19 cellular contexts compared by ENCODE assay signal in the genomic region with DNA sequence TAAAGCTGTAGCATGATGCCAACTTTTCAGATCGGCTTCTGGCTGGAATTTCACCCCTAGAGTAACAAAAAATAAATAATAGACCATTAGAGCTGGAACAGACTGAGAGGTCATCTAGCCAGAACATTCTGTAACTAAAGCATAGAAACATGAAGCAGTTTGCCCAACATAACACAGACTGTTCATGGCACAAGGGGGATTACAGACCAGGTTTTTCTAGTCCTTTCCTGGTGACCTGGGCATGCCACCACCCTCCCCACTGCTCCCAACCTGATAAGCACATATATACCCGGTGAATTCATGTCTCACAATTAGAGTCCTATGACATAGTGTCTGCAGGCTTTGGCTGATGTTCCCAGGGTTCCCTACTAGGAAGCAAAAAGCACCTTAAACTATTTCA.
A peak's percentile ranks its signal among the peaks of the same experiment; 100 is the strongest.
DNase-seq lines count a peak whose midpoint lies in the region; ATAC-seq and TF ChIP-seq lines count a peak whose summit lies in the region.
"Had no signal": no experiment of that assay in that cellular context is flagged by ENCODE, and none has a peak within 500 bp of the region (broad histone marks: within the 10 kb centered on the region; RNA-seq: fewer than 3 reads in every experiment).

No MANE protein-coding gene starts in this region.

- H3K9me3 ChIP-seq in right atrium auricular region (no peaks in the 10 kb centered on the region), prostate gland (no peaks in the 10 kb centered on the region), aorta (ENCODE audit: control insufficient read depth, low read length) (no peaks in the 10 kb centered on the region)

- H3K27me3 ChIP-seq in right atrium auricular region (no peaks in the 10 kb centered on the region), prostate gland (replicated peaks; ENCODE audit: insufficient read depth) (no peaks in the 10 kb centered on the region), aorta (ENCODE audit: control insufficient read depth in 1 of 2, insufficient read depth in 2 of 2, low read length in 1 of 2) (no peaks in the 10 kb centered on the region)

- H3K4me1 ChIP-seq in right atrium auricular region (peaks cover 0 to 34% of the 10 kb centered on the region in 2 donors), prostate gland (replicated peaks) (peaks cover 8% of the 10 kb centered on the region), aorta (ENCODE audit: control insufficient read depth in 1 of 2, insufficient read depth in 2 of 2, low read length in 2 of 2) (peaks cover 5 to 9% of the 10 kb centered on the region in 2 donors)

- H3K27ac ChIP-seq in right atrium auricular region (peak overlapping the region; percentile 80 to 81), prostate gland (peak overlapping the region; percentile 79 to 86), aorta (ENCODE audit: low read depth in 1 of 2, low read length in 2 of 2) (peak overlapping the region; percentile 99)

- DNase-seq in T-helper 2 cell treated with Interferon-gamma antibody and Interleukin-4, amounts not matched to agents 5 μg/mL and 100 μg/mL, for 36 hours (ENCODE audit: low spot score), result no peak
- DNase-seq in T-helper 2 cell, result no peak
- peak; percentile 83 for DNase-seq in right atrium auricular region (ENCODE audit: low spot score)
- DNase-seq in prostate gland (ENCODE audit: low spot score), result no peak
- DNase-seq in aorta, result peak; percentile 73 to 81
- DNase-seq in NCI-H2107 (lab: John Stamatoyannopoulos, UW), result no peak
- DNase-seq in SKM-1 treated with dmso at 0.1 percent for 144 hours (lab: John Stamatoyannopoulos, UW; ENCODE audit: unreplicated experiment), result no peak
- DNase-seq: 8988T; activated CD4-positive, alpha-beta T cell treated with anti-CD3 and anti-CD28 coated beads, Interleukin-2, amount 10 ng/mL, durations not matched to agents 7 days and 5 days; activated T-cell treated with anti-CD3 and anti-CD28 coated beads, Interleukin-2, amount 50 U/mL, for 72 hours; GF-D8; HCEC 1CT; hypothalamus; NCI-H226; stimulated activated naive CD8-positive, alpha-beta T cell treated with anti-CD3 and anti-CD28 coated beads, Interleukin-15, amount 100 ng/mL, for 72 hours had no signal

- peak; percentile 87 for ATAC-seq in aorta (ENCODE audit: low FRiP score)
- ATAC-seq in HG02763 (IDR thresholded peaks at IDR 0.05; ENCODE audit: unreplicated experiment), result no peak
- ATAC-seq: activated T-cell treated with anti-CD3 and anti-CD28 coated beads, Interleukin-2, amount 50 U/mL, for 72 hours; Panc1; stimulated activated naive CD8-positive, alpha-beta T cell treated with anti-CD3 and anti-CD28 coated beads, Interleukin-15, amount 100 ng/mL, for 72 hours had no signal

- H3K36me3 Mint-ChIP-seq in T-helper 2 cell treated with Interferon-gamma antibody and Interleukin-4, amounts not matched to agents 5 μg/mL and 100 μg/mL, for 36 hours (ENCODE audit: low read depth), result no peaks in the 10 kb centered on the region
- H3K36me3 Mint-ChIP-seq: memory B cell had no signal

- no peak for TF ChIP-seq POLR2A in prostate gland (IDR thresholded peaks at IDR 0.05)

- peaks cover 9% of the 10 kb centered on the region for H3K4me1 Mint-ChIP-seq in T-helper 2 cell treated with Interferon-gamma antibody and Interleukin-4, amounts not matched to agents 5 μg/mL and 100 μg/mL, for 36 hours (ENCODE audit: low read depth)
- H3K4me1 Mint-ChIP-seq: activated CD4-positive, alpha-beta T cell treated with anti-CD3 and anti-CD28 coated beads, Interleukin-2, amount 10 ng/mL, durations not matched to agents 7 days and 5 days had no signal

- WGBS in prostate gland, result 29% methylated on average over 2 of the region's 2 CpGs
- 1 to 2% methylated on average over 2 of the region's 2 CpGs for WGBS in aorta, 2 donors

- peak overlapping the region; percentile 12 for H3K27ac Mint-ChIP-seq in T-helper 2 cell treated with Interferon-gamma antibody and Interleukin-4, amounts not matched to agents 5 μg/mL and 100 μg/mL, for 36 hours
- H3K27ac Mint-ChIP-seq: activated CD4-positive, alpha-beta T cell treated with anti-CD3 and anti-CD28 coated beads, Interleukin-2, amount 10 ng/mL, durations not matched to agents 7 days and 5 days; activated T-cell treated with anti-CD3 and anti-CD28 coated beads, Interleukin-2, amount 50 U/mL, for 72 hours; memory B cell; stimulated activated naive CD8-positive, alpha-beta T cell treated with anti-CD3 and anti-CD28 coated beads, Interleukin-15, amount 100 ng/mL, for 72 hours; T-helper 1 cell treated with Interleukin-12 subunit alpha and Interleukin-12 subunit beta and Interleukin-4 antibody, amounts not matched to agents 30 μg/mL and 1 μg/mL, for 36 hours had no signal

- H3K36me3 ChIP-seq in right atrium auricular region, result no peaks in the 10 kb centered on the region
- no peaks in the 10 kb centered on the region for H3K36me3 ChIP-seq in prostate gland
- no peaks in the 10 kb centered on the region for H3K36me3 ChIP-seq in aorta (ENCODE audit: control insufficient read depth in 1 of 2, insufficient read depth in 2 of 2, low read length in 1 of 2)

- H3K9me3 Mint-ChIP-seq in T-helper 2 cell treated with Interferon-gamma antibody and Interleukin-4, amounts not matched to agents 5 μg/mL and 100 μg/mL, for 36 hours, result no peaks in the 10 kb centered on the region
- H3K9me3 Mint-ChIP-seq: activated CD4-positive, alpha-beta T cell treated with anti-CD3 and anti-CD28 coated beads, Interleukin-2, amount 10 ng/mL, durations not matched to agents 7 days and 5 days; activated T-cell treated with anti-CD3 and anti-CD28 coated beads, Interleukin-2, amount 50 U/mL, for 72 hours; memory B cell; stimulated activated naive CD8-positive, alpha-beta T cell treated with anti-CD3 and anti-CD28 coated beads, Interleukin-15, amount 100 ng/mL, for 72 hours; T-helper 1 cell treated with Interleukin-12 subunit alpha and Interleukin-12 subunit beta and Interleukin-4 antibody, amounts not matched to agents 30 μg/mL and 1 μg/mL, for 36 hours had no signal

- TF ChIP-seq CTCF in right atrium auricular region (IDR thresholded peaks at IDR 0.05) (no peak), prostate gland (IDR thresholded peaks at IDR 0.05) (peak in 1 of 4 experiments; percentile 9)

- no peak overlapping the region for H3K4me3 ChIP-seq in right atrium auricular region
- H3K4me3 ChIP-seq in prostate gland, result no peak overlapping the region
- no peak overlapping the region for H3K4me3 ChIP-seq in aorta (ENCODE audit: low read length in 2 of 2)

- H3K27me3 Mint-ChIP-seq in T-helper 2 cell treated with Interferon-gamma antibody and Interleukin-4, amounts not matched to agents 5 μg/mL and 100 μg/mL, for 36 hours (ENCODE audit: low read depth), result no peaks in the 10 kb centered on the region
- H3K27me3 Mint-ChIP-seq: activated CD4-positive, alpha-beta T cell treated with anti-CD3 and anti-CD28 coated beads, Interleukin-2, amount 10 ng/mL, durations not matched to agents 7 days and 5 days; stimulated activated naive CD8-positive, alpha-beta T cell treated with anti-CD3 and anti-CD28 coated beads, Interleukin-15, amount 100 ng/mL, for 72 hours had no signal

- H3K4me3 Mint-ChIP-seq in T-helper 2 cell treated with Interferon-gamma antibody and Interleukin-4, amounts not matched to agents 5 μg/mL and 100 μg/mL, for 36 hours, result no peak overlapping the region
- H3K4me3 Mint-ChIP-seq: activated CD4-positive, alpha-beta T cell treated with anti-CD3 and anti-CD28 coated beads, Interleukin-2, amount 10 ng/mL, durations not matched to agents 7 days and 5 days; activated T-cell treated with anti-CD3 and anti-CD28 coated beads, Interleukin-2, amount 50 U/mL, for 72 hours; memory B cell; stimulated activated naive CD8-positive, alpha-beta T cell treated with anti-CD3 and anti-CD28 coated beads, Interleukin-15, amount 100 ng/mL, for 72 hours; T-helper 1 cell treated with Interleukin-12 subunit alpha and Interleukin-12 subunit beta and Interleukin-4 antibody, amounts not matched to agents 30 μg/mL and 1 μg/mL, for 36 hours had no signal

- intact Hi-C loops in prostate gland (cut with DNase I) (loop anchor here (5.0 kb wide), 1 partner anchor 38 kb away; no protein-coding TSS in a partner anchor), aorta (cut with DNase I) (loop anchor here in 1 of 2 donors (5.0 kb wide), 1 partner anchor 117 kb away; the partner anchor contains the start of gene PPP1CB)

Comparison
In these comparisons a context has a peak if more than half of its experiments do, and no peak if none do; other contexts are left out.
1. DNase-seq: peak in right atrium auricular region (single experiment) and aorta (2 of 2); none in T-helper 2 cell treated with Interferon-gamma antibody and Interleukin-4, amounts not matched to agents 5 μg/mL and 100 μg/mL, for 36 hours (single experiment), T-helper 2 cell (0 of 5), prostate gland (single experiment), NCI-H2107 (single experiment) and SKM-1 treated with dmso at 0.1 percent for 144 hours (single experiment).
2. Peak in every context shown above with its lines, with median percentiles within 50 percentile points of each other: H3K27ac ChIP-seq.